In genomic region chr2:170208967-170209366, GRCh38 we compare ENCODE assay signal across 31 cellular contexts. TPM values are rescaled to one million over a fixed set of nuclear protein-coding genes. Genes with fewer than 3 reads are reported as not detected.
"Had no signal": no experiment of that assay in that cellular context is flagged by ENCODE, and none has a peak within 500 bp of the region (broad histone marks: within the 10 kb centered on the region; RNA-seq: fewer than 3 reads in every experiment).

No MANE protein-coding gene starts in this region.

- H3K4me3 ChIP-seq: colonic mucosa, coronary artery, dorsolateral prefrontal cortex, esophagus muscularis mucosa, esophagus squamous epithelium, gastrocnemius medialis, gastroesophageal sphincter, heart left ventricle, heart right ventricle, hepatocyte had no signal

- H3K27ac ChIP-seq: colonic mucosa, coronary artery, dorsolateral prefrontal cortex, epithelial cell of prostate, esophagus muscularis mucosa, esophagus squamous epithelium, foreskin keratinocyte, gastrocnemius medialis, gastroesophageal sphincter, heart left ventricle, heart right ventricle, hepatocyte had no signal

- H3K79me2 ChIP-seq: hepatocyte had no signal

- H2AFZ ChIP-seq: hepatocyte had no signal

- FAIRE-seq: endometrium, endothelial cell of umbilical vein, frontal cortex had no signal

- H3K27me3 ChIP-seq: colonic mucosa, esophagus muscularis mucosa, esophagus squamous epithelium, gastrocnemius medialis, gastroesophageal sphincter, heart left ventricle, heart right ventricle, hepatocyte had no signal

- H3K4me3 Mint-ChIP-seq: dendritic cell treated with granulocyte-macrophage colony-stimulating factor and Interleukin-4, amounts not matched to agents 40 ng/mL and 50 ng/mL, for 4 days; effector memory CD8-positive, alpha-beta T cell; endodermal cell had no signal

- H3K4me1 ChIP-seq: colonic mucosa, esophagus muscularis mucosa, foreskin keratinocyte, gastrocnemius medialis, gastroesophageal sphincter had no signal

- H3K36me3 ChIP-seq: colonic mucosa, esophagus muscularis mucosa, esophagus squamous epithelium, gastrocnemius medialis, gastroesophageal sphincter, heart left ventricle, heart right ventricle had no signal

- H3K9me3 ChIP-seq: colonic mucosa, esophagus muscularis mucosa, esophagus squamous epithelium, gastrocnemius medialis, gastroesophageal sphincter had no signal

- H3K4me2 ChIP-seq: hepatocyte had no signal

- H3K27ac Mint-ChIP-seq: dendritic cell treated with granulocyte-macrophage colony-stimulating factor and Interleukin-4, amounts not matched to agents 40 ng/mL and 50 ng/mL, for 4 days; effector memory CD8-positive, alpha-beta T cell; endodermal cell had no signal

- ATAC-seq: effector memory CD8-positive, alpha-beta T cell; esophagus mucosa; foreskin keratinocyte; gastrocnemius medialis; gastroesophageal sphincter; heart left ventricle; heart right ventricle had no signal

- DNase-seq: colonic mucosa; cortex of kidney; dermis blood vessel endothelial cell; dorsolateral prefrontal cortex; effector CD4-positive, alpha-beta T cell; effector CD8-positive, alpha-beta T cell; effector memory CD4-positive, alpha-beta T cell; effector memory CD8-positive, alpha-beta T cell; endodermal cell; erythroblast; esophagus squamous epithelium; foreskin fibroblast; foreskin keratinocyte; foreskin melanocyte; gastrocnemius medialis; glutamatergic neuron; head of caudate nucleus; heart left ventricle; heart right ventricle had no signal

- H3K9me3 Mint-ChIP-seq: effector memory CD8-positive, alpha-beta T cell had no signal

RNA-seq across cellular contexts. Expression of gene MYO3B, which starts 31.0 kb away (rescaled TPM):
- total RNA-seq: dermis blood vessel endothelial cell, dermis microvascular lymphatic vessel endothelial cell, endothelial cell of umbilical vein, gastroesophageal sphincter, glomerular endothelial cell had no signal
- polyA plus RNA-seq: heart left ventricle, heart right ventricle had no signal
